Comparison of ENCODE assay signal across 8 cellular contexts in the genomic region with DNA sequence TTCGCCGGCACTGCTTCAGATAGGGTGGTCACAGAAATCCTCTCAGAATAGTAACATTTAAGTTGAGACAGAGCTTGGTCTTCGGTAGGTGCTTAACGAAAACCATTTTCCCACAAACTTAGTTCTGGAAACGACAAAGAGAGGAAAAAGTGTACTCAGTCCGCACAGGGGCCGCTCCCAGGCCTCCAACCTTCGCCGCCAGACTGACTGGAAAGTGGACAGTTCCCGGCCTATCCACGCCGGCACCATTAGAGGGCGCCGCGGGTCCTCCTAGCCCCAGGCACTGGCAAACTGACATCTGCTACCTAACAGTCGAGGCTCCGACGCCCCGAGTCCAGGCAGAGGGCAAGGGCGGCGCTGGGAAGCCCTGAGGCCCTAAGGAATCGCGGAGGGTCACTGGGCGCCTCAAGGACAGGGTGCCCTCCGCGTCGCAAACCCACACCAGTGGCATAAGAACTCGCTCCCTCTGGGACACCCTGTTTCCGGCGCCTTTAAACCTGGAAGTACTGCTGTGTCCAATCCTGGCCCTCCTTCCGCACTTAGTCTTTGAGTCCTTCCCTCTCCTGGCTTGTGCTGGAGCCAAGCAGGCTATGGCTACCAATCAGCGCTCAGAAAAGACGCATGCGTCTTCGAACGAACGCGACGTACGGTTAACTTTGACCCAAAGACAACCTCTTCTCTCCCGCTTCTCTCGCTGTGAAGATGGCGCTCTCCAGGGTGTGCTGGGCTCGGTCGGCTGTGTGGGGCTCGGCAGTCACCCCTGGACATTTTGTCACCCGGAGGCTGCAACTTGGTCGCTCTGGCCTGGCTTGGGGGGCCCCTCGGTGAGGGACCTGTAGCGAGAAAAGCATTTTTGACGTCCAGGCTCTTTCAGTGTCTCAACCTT. TPM values are rescaled to one million over a fixed set of nuclear protein-coding genes. Genes with fewer than 3 reads are reported as not detected.
DNase-seq lines count a peak whose midpoint lies in the region; ATAC-seq lines count a peak whose summit lies in the region.

LETMD1 (plus strand) TSS at position 673 of the 886 bp plus-strand sequence; CDS start at position 703, 30 bp downstream.

- H3K27me3 Mint-ChIP-seq in dendritic cell treated with granulocyte-macrophage colony-stimulating factor and Interleukin-4, amounts not matched to agents 40 ng/mL and 50 ng/mL, for 4 days, result no peaks in the 10 kb centered on the region

- peak within 1 kb of the TSS; percentile 98 for H3K4me3 Mint-ChIP-seq in dendritic cell treated with granulocyte-macrophage colony-stimulating factor and Interleukin-4, amounts not matched to agents 40 ng/mL and 50 ng/mL, for 4 days

- H3K4me1 Mint-ChIP-seq in dendritic cell treated with granulocyte-macrophage colony-stimulating factor and Interleukin-4, amounts not matched to agents 40 ng/mL and 50 ng/mL, for 4 days (ENCODE audit: low read depth), result peaks cover 18% of the 10 kb centered on the region

- H3K9me3 Mint-ChIP-seq in dendritic cell treated with granulocyte-macrophage colony-stimulating factor and Interleukin-4, amounts not matched to agents 40 ng/mL and 50 ng/mL, for 4 days, result no peaks in the 10 kb centered on the region

- peak within 1 kb of the TSS; percentile 90 for H3K27ac Mint-ChIP-seq in dendritic cell treated with granulocyte-macrophage colony-stimulating factor and Interleukin-4, amounts not matched to agents 40 ng/mL and 50 ng/mL, for 4 days

- intact Hi-C loops in dendritic cell treated with granulocyte-macrophage colony-stimulating factor and Interleukin-4, amounts not matched to agents 40 ng/mL and 50 ng/mL, for 4 days (cut with micrococcal nuclease), result loop anchor here (1.0 kb wide), 1 partner anchor 35 kb away; the partner anchor contains the start of gene CSRNP2

- ATAC-seq in GM19372 (IDR thresholded peaks at IDR 0.05; ENCODE audit: low read depth, unreplicated experiment) (peak; percentile 96), HG03558 (IDR thresholded peaks at IDR 0.05; ENCODE audit: extremely low read depth, unreplicated experiment) (peak; percentile 92), left lobe of liver (peak; percentile 95)

- DNase-seq in CD1c-positive myeloid dendritic cell (ENCODE audit: extremely low spot score), result peak; percentile 98
- DNase-seq in NCI-H748 (lab: John Stamatoyannopoulos, UW; ENCODE audit: unreplicated experiment), result peak; percentile 98
- peak; percentile 87 for DNase-seq in activated CD4-positive, alpha-beta T cell treated with anti-CD3 and anti-CD28 coated beads, Interleukin-2, amount 50 U/mL, for 1 hour
- DNase-seq in left lobe of liver (ENCODE audit: low spot score), result peak; percentile 97
- DNase-seq in stimulated activated CD4-positive, alpha-beta T cell treated with anti-CD3 and anti-CD28 coated beads, Interleukin-2, amount 100 ng/mL, for 4 hours (ENCODE audit: low read depth), result peak; percentile 85

- peaks cover 36% of the 10 kb centered on the region for H3K36me3 Mint-ChIP-seq in dendritic cell treated with granulocyte-macrophage colony-stimulating factor and Interleukin-4, amounts not matched to agents 40 ng/mL and 50 ng/mL, for 4 days (ENCODE audit: low read depth)

RNA-seq across cellular contexts. Expression of gene LETMD1, which starts in this region (rescaled TPM):
- total RNA-seq in left lobe of liver, result 36.6 TPM

Comparison
In these comparisons a context has a peak if more than half of its experiments do, and no peak if none do; other contexts are left out.
1. Peak in every context shown above with its lines: DNase-seq and ATAC-seq.